1 cellular context compared by ENCODE assay signal in the genomic region with DNA sequence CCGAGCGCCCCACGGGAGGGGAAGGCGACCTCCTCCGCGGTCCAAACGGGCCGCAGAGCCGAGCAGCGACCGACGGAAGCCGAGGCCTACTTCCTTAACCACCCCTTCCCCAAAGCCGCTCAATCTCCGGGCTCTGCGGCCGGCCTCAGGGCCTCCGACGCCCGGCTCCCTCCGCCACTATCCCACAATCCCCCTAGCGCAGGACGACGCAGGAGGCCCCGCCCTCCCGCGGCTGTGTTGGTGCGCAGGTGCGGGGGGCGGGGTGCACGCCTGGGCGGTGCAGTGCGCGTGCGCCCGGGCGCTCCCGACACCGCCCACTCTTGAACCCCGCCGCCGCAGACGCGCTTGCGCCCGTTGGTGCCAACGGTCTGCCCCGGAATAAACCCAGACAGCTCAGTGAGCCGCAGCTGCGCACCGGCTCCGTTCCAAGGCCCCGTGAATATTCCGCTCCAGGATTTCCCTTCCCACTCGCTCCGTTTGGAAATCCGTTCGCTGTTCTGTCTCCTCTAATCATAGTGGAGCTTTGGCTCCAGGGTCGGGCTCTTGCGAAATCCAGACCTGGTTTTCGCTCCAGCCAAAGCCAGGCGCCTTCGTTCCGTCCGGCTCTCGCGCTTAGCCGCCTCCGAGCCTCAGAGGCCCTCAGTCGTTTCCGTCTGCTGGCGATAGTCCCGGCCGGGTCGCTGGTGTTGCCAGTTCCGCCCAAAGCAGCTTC.
A peak's percentile ranks its signal among the peaks of the same experiment; 100 is the strongest.
TF ChIP-seq lines count a peak whose summit lies in the region.

A gene with protein sequence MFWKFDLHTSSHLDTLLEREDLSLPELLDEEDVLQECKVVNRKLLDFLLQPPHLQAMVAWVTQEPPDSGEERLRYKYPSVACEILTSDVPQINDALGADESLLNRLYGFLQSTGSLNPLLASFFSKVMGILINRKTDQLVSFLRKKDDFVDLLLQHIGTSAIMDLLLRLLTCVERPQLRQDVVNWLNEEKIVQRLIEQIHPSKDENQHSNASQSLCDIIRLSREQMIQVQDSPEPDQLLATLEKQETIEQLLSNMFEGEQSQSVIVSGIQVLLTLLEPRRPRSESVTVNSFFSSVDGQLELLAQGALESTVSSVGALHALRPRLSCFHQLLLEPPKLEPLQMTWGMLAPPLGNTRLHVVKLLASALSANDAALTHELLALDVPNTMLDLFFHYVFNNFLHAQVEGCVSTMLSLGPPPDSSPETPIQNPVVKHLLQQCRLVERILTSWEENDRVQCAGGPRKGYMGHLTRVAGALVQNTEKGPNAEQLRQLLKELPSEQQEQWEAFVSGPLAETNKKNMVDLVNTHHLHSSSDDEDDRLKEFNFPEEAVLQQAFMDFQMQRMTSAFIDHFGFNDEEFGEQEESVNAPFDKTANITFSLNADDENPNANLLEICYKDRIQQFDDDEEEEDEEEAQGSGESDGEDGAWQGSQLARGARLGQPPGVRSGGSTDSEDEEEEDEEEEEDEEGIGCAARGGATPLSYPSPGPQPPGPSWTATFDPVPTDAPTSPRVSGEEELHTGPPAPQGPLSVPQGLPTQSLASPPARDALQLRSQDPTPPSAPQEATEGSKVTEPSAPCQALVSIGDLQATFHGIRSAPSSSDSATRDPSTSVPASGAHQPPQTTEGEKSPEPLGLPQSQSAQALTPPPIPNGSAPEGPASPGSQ (minus strand): TSS at position 190 of the 712 bp plus-strand sequence. CDS start 11,914 bp downstream, outside the sequence.

TF ChIP-seq in K562, 482 proteins besides CTCF, POLR2A, EP300 and RAD21 (continued from another document and continues in another):
- 0 out of 2 replicates have a peak, but pooled peaks have one; percentile 3 for TF ChIP-seq C11orf30 (IDR thresholded peaks at IDR 0.05; ENCODE audit: low read depth)
- peak; percentile 40; the same call in 1 of the 2 replicates for TF ChIP-seq KAT7 (CRISPR knock-in tag; IDR thresholded peaks at IDR 0.05; ENCODE audit: borderline replicate concordance)
- TF ChIP-seq, protein P1, sequence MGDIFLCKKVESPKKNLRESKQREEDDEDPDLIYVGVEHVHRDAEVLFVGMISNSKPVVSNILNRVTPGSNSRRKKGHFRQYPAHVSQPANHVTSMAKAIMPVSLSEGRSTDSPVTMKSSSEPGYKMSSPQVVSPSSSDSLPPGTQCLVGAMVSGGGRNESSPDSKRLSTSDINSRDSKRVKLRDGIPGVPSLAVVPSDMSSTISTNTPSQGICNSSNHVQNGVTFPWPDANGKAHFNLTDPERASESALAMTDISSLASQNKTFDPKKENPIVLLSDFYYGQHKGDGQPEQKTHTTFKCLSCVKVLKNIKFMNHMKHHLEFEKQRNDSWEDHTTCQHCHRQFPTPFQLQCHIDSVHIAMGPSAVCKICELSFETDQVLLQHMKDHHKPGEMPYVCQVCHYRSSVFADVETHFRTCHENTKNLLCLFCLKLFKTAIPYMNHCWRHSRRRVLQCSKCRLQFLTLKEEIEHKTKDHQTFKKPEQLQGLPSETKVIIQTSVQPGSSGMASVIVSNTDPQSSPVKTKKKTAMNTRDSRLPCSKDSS (IDR thresholded peaks at IDR 0.05; ENCODE audit: low read depth, partially characterized antibody) = no peak
- peak; percentile 87 for TF ChIP-seq PCBP1 (IDR thresholded peaks at IDR 0.05; ENCODE audit: low read depth, low read length, poor library complexity, severe bottlenecking)
- TF ChIP-seq NFYB (IDR thresholded peaks at IDR 0.05; ENCODE audit: extremely low read depth, insufficient read length) = no peak
- no peak for TF ChIP-seq TAF15 (IDR thresholded peaks at IDR 0.05; ENCODE audit: low read depth, low read length)
- TF ChIP-seq, protein P2, sequence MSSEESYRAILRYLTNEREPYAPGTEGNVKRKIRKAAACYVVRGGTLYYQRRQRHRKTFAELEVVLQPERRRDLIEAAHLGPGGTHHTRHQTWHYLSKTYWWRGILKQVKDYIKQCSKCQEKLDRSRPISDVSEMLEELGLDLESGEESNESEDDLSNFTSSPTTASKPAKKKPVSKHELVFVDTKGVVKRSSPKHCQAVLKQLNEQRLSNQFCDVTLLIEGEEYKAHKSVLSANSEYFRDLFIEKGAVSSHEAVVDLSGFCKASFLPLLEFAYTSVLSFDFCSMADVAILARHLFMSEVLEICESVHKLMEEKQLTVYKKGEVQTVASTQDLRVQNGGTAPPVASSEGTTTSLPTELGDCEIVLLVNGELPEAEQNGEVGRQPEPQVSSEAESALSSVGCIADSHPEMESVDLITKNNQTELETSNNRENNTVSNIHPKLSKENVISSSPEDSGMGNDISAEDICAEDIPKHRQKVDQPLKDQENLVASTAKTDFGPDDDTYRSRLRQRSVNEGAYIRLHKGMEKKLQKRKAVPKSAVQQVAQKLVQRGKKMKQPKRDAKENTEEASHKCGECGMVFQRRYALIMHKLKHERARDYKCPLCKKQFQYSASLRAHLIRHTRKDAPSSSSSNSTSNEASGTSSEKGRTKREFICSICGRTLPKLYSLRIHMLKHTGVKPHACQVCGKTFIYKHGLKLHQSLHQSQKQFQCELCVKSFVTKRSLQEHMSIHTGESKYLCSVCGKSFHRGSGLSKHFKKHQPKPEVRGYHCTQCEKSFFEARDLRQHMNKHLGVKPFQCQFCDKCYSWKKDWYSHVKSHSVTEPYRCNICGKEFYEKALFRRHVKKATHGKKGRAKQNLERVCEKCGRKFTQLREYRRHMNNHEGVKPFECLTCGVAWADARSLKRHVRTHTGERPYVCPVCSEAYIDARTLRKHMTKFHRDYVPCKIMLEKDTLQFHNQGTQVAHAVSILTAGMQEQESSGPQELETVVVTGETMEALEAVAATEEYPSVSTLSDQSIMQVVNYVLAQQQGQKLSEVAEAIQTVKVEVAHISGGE (CRISPR knock-in tag; IDR thresholded peaks at IDR 0.05) = peak in 1 of 3 experiments; percentile 84; a peak in 2 of 6 replicates
- TF ChIP-seq TAF7 (tag; IDR thresholded peaks at IDR 0.05) = peak; percentile 93
- TF ChIP-seq, protein P3, sequence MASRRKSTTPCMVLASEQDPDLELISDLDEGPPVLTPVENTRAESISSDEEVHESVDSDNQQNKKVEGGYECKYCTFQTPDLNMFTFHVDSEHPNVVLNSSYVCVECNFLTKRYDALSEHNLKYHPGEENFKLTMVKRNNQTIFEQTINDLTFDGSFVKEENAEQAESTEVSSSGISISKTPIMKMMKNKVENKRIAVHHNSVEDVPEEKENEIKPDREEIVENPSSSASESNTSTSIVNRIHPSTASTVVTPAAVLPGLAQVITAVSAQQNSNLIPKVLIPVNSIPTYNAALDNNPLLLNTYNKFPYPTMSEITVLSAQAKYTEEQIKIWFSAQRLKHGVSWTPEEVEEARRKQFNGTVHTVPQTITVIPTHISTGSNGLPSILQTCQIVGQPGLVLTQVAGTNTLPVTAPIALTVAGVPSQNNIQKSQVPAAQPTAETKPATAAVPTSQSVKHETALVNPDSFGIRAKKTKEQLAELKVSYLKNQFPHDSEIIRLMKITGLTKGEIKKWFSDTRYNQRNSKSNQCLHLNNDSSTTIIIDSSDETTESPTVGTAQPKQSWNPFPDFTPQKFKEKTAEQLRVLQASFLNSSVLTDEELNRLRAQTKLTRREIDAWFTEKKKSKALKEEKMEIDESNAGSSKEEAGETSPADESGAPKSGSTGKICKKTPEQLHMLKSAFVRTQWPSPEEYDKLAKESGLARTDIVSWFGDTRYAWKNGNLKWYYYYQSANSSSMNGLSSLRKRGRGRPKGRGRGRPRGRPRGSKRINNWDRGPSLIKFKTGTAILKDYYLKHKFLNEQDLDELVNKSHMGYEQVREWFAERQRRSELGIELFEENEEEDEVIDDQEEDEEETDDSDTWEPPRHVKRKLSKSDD (conservative IDR thresholded peaks at IDR 0.05; ENCODE audit: low read length) = peak; percentile 82; the same call in 1 of the 2 replicates
- TF ChIP-seq KLF1 (tag; IDR thresholded peaks at IDR 0.05) = no peak; the same call in 1 of the 2 replicates
- peak; percentile 75 for TF ChIP-seq CBX1 (IDR thresholded peaks at IDR 0.05; ENCODE audit: low read depth)
- peak; percentile 98 for TF ChIP-seq NBN (IDR thresholded peaks at IDR 0.05; ENCODE audit: low read depth)
- TF ChIP-seq NRF1 (conservative IDR thresholded peaks at IDR 0.05 in 1 of 2, IDR thresholded peaks at IDR 0.05 in 1 of 2) = peak; percentile 100
- TF ChIP-seq, protein P4, sequence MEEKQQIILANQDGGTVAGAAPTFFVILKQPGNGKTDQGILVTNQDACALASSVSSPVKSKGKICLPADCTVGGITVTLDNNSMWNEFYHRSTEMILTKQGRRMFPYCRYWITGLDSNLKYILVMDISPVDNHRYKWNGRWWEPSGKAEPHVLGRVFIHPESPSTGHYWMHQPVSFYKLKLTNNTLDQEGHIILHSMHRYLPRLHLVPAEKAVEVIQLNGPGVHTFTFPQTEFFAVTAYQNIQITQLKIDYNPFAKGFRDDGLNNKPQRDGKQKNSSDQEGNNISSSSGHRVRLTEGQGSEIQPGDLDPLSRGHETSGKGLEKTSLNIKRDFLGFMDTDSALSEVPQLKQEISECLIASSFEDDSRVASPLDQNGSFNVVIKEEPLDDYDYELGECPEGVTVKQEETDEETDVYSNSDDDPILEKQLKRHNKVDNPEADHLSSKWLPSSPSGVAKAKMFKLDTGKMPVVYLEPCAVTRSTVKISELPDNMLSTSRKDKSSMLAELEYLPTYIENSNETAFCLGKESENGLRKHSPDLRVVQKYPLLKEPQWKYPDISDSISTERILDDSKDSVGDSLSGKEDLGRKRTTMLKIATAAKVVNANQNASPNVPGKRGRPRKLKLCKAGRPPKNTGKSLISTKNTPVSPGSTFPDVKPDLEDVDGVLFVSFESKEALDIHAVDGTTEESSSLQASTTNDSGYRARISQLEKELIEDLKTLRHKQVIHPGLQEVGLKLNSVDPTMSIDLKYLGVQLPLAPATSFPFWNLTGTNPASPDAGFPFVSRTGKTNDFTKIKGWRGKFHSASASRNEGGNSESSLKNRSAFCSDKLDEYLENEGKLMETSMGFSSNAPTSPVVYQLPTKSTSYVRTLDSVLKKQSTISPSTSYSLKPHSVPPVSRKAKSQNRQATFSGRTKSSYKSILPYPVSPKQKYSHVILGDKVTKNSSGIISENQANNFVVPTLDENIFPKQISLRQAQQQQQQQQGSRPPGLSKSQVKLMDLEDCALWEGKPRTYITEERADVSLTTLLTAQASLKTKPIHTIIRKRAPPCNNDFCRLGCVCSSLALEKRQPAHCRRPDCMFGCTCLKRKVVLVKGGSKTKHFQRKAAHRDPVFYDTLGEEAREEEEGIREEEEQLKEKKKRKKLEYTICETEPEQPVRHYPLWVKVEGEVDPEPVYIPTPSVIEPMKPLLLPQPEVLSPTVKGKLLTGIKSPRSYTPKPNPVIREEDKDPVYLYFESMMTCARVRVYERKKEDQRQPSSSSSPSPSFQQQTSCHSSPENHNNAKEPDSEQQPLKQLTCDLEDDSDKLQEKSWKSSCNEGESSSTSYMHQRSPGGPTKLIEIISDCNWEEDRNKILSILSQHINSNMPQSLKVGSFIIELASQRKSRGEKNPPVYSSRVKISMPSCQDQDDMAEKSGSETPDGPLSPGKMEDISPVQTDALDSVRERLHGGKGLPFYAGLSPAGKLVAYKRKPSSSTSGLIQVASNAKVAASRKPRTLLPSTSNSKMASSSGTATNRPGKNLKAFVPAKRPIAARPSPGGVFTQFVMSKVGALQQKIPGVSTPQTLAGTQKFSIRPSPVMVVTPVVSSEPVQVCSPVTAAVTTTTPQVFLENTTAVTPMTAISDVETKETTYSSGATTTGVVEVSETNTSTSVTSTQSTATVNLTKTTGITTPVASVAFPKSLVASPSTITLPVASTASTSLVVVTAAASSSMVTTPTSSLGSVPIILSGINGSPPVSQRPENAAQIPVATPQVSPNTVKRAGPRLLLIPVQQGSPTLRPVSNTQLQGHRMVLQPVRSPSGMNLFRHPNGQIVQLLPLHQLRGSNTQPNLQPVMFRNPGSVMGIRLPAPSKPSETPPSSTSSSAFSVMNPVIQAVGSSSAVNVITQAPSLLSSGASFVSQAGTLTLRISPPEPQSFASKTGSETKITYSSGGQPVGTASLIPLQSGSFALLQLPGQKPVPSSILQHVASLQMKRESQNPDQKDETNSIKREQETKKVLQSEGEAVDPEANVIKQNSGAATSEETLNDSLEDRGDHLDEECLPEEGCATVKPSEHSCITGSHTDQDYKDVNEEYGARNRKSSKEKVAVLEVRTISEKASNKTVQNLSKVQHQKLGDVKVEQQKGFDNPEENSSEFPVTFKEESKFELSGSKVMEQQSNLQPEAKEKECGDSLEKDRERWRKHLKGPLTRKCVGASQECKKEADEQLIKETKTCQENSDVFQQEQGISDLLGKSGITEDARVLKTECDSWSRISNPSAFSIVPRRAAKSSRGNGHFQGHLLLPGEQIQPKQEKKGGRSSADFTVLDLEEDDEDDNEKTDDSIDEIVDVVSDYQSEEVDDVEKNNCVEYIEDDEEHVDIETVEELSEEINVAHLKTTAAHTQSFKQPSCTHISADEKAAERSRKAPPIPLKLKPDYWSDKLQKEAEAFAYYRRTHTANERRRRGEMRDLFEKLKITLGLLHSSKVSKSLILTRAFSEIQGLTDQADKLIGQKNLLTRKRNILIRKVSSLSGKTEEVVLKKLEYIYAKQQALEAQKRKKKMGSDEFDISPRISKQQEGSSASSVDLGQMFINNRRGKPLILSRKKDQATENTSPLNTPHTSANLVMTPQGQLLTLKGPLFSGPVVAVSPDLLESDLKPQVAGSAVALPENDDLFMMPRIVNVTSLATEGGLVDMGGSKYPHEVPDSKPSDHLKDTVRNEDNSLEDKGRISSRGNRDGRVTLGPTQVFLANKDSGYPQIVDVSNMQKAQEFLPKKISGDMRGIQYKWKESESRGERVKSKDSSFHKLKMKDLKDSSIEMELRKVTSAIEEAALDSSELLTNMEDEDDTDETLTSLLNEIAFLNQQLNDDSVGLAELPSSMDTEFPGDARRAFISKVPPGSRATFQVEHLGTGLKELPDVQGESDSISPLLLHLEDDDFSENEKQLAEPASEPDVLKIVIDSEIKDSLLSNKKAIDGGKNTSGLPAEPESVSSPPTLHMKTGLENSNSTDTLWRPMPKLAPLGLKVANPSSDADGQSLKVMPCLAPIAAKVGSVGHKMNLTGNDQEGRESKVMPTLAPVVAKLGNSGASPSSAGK (IDR thresholded peaks at IDR 0.05) = no peak; the same call in 1 of the 2 replicates
- TF ChIP-seq, protein P5, sequence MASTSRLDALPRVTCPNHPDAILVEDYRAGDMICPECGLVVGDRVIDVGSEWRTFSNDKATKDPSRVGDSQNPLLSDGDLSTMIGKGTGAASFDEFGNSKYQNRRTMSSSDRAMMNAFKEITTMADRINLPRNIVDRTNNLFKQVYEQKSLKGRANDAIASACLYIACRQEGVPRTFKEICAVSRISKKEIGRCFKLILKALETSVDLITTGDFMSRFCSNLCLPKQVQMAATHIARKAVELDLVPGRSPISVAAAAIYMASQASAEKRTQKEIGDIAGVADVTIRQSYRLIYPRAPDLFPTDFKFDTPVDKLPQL (IDR thresholded peaks at IDR 0.05; ENCODE audit: extremely low read depth, insufficient read length) = no peak
- TF ChIP-seq CBX2 (IDR thresholded peaks at IDR 0.05; ENCODE audit: insufficient read depth, low read length, poor library complexity, severe bottlenecking) = no peak
- no peak for TF ChIP-seq ZNF699 (CRISPR knock-in tag; IDR thresholded peaks at IDR 0.05; ENCODE audit: insufficient replicate concordance)
- TF ChIP-seq NR3C1 (CRISPR knock-in tag; IDR thresholded peaks at IDR 0.05) = no peak
- TF ChIP-seq MAFK (IDR thresholded peaks at IDR 0.05; ENCODE audit: low read length) = peak; percentile 40; the same call in 1 of the 2 replicates
